8 cellular contexts compared by ENCODE assay signal in genomic region chr9:113349434-113350337, GRCh38. TPM values are rescaled to one million over a fixed set of nuclear protein-coding genes. Genes with fewer than 3 reads are reported as not detected.
A peak's percentile ranks its signal among the peaks of the same experiment; 100 is the strongest.
DNase-seq lines count a peak whose midpoint lies in the region; ATAC-seq and TF ChIP-seq lines count a peak whose summit lies in the region.

Gene BSPRY, plus strand, starts transcription at chr9:113349541. Its CDS starts 39 bp downstream, at chr9:113349580.

- DNase-seq in CD8-positive, alpha-beta T cell, result peak in 4 of 7 experiments; percentile 26 to 61 (median 34)
- DNase-seq in NCI-H748 (lab: John Stamatoyannopoulos, UW; ENCODE audit: unreplicated experiment), result peak; percentile 73
- peak; percentile 53 to 64 for DNase-seq in activated naive CD4-positive, alpha-beta T cell treated with anti-CD3 and anti-CD28 coated beads, Interleukin-2, amount 50 U/mL, for 72 hours (ENCODE audit: low spot score in 2 of 2)
- DNase-seq in SIG-M5 (lab: John Stamatoyannopoulos, UW), result no peak
- DNase-seq in occipital lobe (lab: John Stamatoyannopoulos, UW), result no peak

- ATAC-seq in CD8-positive, alpha-beta T cell, result peak; percentile 72
- peak; percentile 43 for ATAC-seq in GM21381 (IDR thresholded peaks at IDR 0.05; ENCODE audit: unreplicated experiment)
- ATAC-seq in activated naive CD4-positive, alpha-beta T cell treated with anti-CD3 and anti-CD28 coated beads, Interleukin-2, amount 50 U/mL, for 72 hours, result peak; percentile 49 to 58

- POLR2A ChIA-PET in CD8-positive, alpha-beta T cell (lab: Charles Lee), result interaction anchor here (0.8 to 3.5 kb wide), 4 partner anchors 10 to 60 kb away, joined by 3 to 17 read pairs (median 6); partner anchors contain the start of genes ALAD, C9orf43, POLE3 and WDR31

- CTCF ChIA-PET in CD8-positive, alpha-beta T cell (lab: Charles Lee), result interaction anchor here (0.6 to 1.7 kb wide), 3 partner anchors 9 to 75 kb away, joined by 3 to 10 read pairs (median 4); partner anchors contain the start of gene WDR31

- peaks cover 17% of the 10 kb centered on the region for H3K4me1 ChIP-seq in CD8-positive, alpha-beta T cell (ENCODE audit: insufficient read depth, low read length)
- peaks cover 8% of the 10 kb centered on the region for H3K4me1 ChIP-seq in iPS-15b (ENCODE audit: control insufficient read depth, insufficient read depth, low read length)

- H3K9me3 ChIP-seq in CD8-positive, alpha-beta T cell (ENCODE audit: low read length), result no peaks in the 10 kb centered on the region
- no peaks in the 10 kb centered on the region for H3K9me3 ChIP-seq in iPS-15b (ENCODE audit: control insufficient read depth, insufficient read depth, low read length)

- peaks cover 20% of the 10 kb centered on the region for H3K4me1 Mint-ChIP-seq in CD8-positive, alpha-beta T cell (ENCODE audit: low read depth)

- peak within 1 kb of the TSS; percentile 22 for H3K4me3 ChIP-seq in CD8-positive, alpha-beta T cell (ENCODE audit: low read depth, low read length)
- H3K4me3 ChIP-seq in iPS-15b (ENCODE audit: low read depth, low read length), result peak within 1 kb of the TSS; percentile 88
- peak within 1 kb of the TSS; percentile 28 to 59 (median 45) for H3K4me3 ChIP-seq in skin epidermis

- no peaks in the 10 kb centered on the region for H3K36me3 Mint-ChIP-seq in CD8-positive, alpha-beta T cell
- peaks cover 0 to 12% of the 10 kb centered on the region in 2 donors for H3K36me3 Mint-ChIP-seq in activated naive CD4-positive, alpha-beta T cell treated with anti-CD3 and anti-CD28 coated beads, Interleukin-2, amount 50 U/mL, for 72 hours

- H3K4me3 Mint-ChIP-seq in CD8-positive, alpha-beta T cell, result peak within 1 kb of the TSS; percentile 78

- no peak within 1 kb of the TSS for H3K9ac ChIP-seq in iPS-15b (ENCODE audit: low read depth, low read length)

- no peak for TF ChIP-seq CTCF in CD8-positive, alpha-beta T cell (IDR thresholded peaks at IDR 0.05)

- peaks cover 31% of the 10 kb centered on the region for H3K27me3 Mint-ChIP-seq in CD8-positive, alpha-beta T cell (ENCODE audit: low read depth)

- no peak within 1 kb of the TSS for H3K27ac ChIP-seq in CD8-positive, alpha-beta T cell (ENCODE audit: low read depth, low read length)
- peak within 1 kb of the TSS in 12 of 21 experiments; percentile 27 to 78 (median 59) for H3K27ac ChIP-seq in skin epidermis

- no peak within 1 kb of the TSS for H3K27ac Mint-ChIP-seq in CD8-positive, alpha-beta T cell
- peak within 1 kb of the TSS; percentile 78 to 93 for H3K27ac Mint-ChIP-seq in activated naive CD4-positive, alpha-beta T cell treated with anti-CD3 and anti-CD28 coated beads, Interleukin-2, amount 50 U/mL, for 72 hours

- no peaks in the 10 kb centered on the region for H3K27me3 ChIP-seq in CD8-positive, alpha-beta T cell (ENCODE audit: insufficient read depth, low read length)
- H3K27me3 ChIP-seq in iPS-15b (ENCODE audit: control insufficient read depth, insufficient read depth, low read length), result peaks cover 33% of the 10 kb centered on the region

- H3K36me3 ChIP-seq in CD8-positive, alpha-beta T cell (ENCODE audit: insufficient read depth, low read length), result no peaks in the 10 kb centered on the region
- no peaks in the 10 kb centered on the region for H3K36me3 ChIP-seq in iPS-15b (ENCODE audit: control insufficient read depth, insufficient read depth, low read length)

- intact Hi-C loops in CD8-positive, alpha-beta T cell (cut with DNase I, micrococcal nuclease), result loop anchor here in 1 of 2 experiments (1.0 kb wide), 2 partner anchors 9 to 28 kb away; partner anchors contain the start of gene WDR31

- no peaks in the 10 kb centered on the region for H3K9me3 Mint-ChIP-seq in CD8-positive, alpha-beta T cell
- no peaks in the 10 kb centered on the region for H3K9me3 Mint-ChIP-seq in activated naive CD4-positive, alpha-beta T cell treated with anti-CD3 and anti-CD28 coated beads, Interleukin-2, amount 50 U/mL, for 72 hours

RNA-seq across cellular contexts. Expression of gene BSPRY, which starts in this region (rescaled TPM):
- not detected for total RNA-seq in CD8-positive, alpha-beta T cell
- total RNA-seq in activated naive CD4-positive, alpha-beta T cell treated with anti-CD3 and anti-CD28 coated beads, Interleukin-2, amount 50 U/mL, for 72 hours, result 10 to 100 TPM in 1 of 2 donors, 1 to 10 TPM in 1; 7.7 to 29.6 TPM
- total RNA-seq in occipital lobe, result not detected

Comparison
In these comparisons a context has a peak if more than half of its experiments do, and no peak if none do; other contexts are left out.
1. Peak in DNase-seq, ATAC-seq and H3K4me3 ChIP-seq in CD8-positive, alpha-beta T cell; RNA of the gene not detected or under 1 TPM.
2. DNase-seq: peak in NCI-H748 (single experiment) and activated naive CD4-positive, alpha-beta T cell treated with anti-CD3 and anti-CD28 coated beads, Interleukin-2, amount 50 U/mL, for 72 hours (2 of 2); none in SIG-M5 (single experiment) and occipital lobe (single experiment).
3. H3K4me3 ChIP-seq: peak in every context shown above with its lines; median percentile 88 in iPS-15b; 45 in skin epidermis; 22 in CD8-positive, alpha-beta T cell.
4. Peak in every context shown above with its lines, with median percentiles within 50 percentile points of each other: ATAC-seq.